ENCODE assay signal across 34 cellular contexts in genomic region chr13:37139356-37139755, GRCh38. TPM values are rescaled to one million over a fixed set of nuclear protein-coding genes. Genes with fewer than 3 reads are reported as not detected.
"Had no signal": no experiment of that assay in that cellular context is flagged by ENCODE, and none has a peak within 500 bp of the region (broad histone marks: within the 10 kb centered on the region; RNA-seq: fewer than 3 reads in every experiment).

No MANE protein-coding gene starts in this region.

- H3K27me3 Mint-ChIP-seq: activated CD4-positive, alpha-beta memory T cell treated with anti-CD3 and anti-CD28 coated beads, Interleukin-2, amount 10 ng/mL, durations not matched to agents 7 days and 5 days; activated CD4-positive, alpha-beta T cell treated with anti-CD3 and anti-CD28 coated beads, Interleukin-2, amount 10 ng/mL, durations not matched to agents 24 days and 14 days; dendritic cell treated with granulocyte-macrophage colony-stimulating factor and Interleukin-4, amounts not matched to agents 40 ng/mL and 50 ng/mL, for 4 days; stimulated activated memory B cell treated with anti-CD40 and anti-IgM and Interleukin-4, amounts not matched to agents 10 μg/mL and 1 μg/mL and 100 μg/mL, for 72 hours had no signal

- H3K4me3 Mint-ChIP-seq: activated CD4-positive, alpha-beta memory T cell treated with anti-CD3 and anti-CD28 coated beads, Interleukin-2, amount 10 ng/mL, durations not matched to agents 7 days and 5 days; activated CD4-positive, alpha-beta T cell treated with anti-CD3 and anti-CD28 coated beads, Interleukin-2, amount 10 ng/mL, durations not matched to agents 24 days and 14 days; activated naive CD4-positive, alpha-beta T cell treated with anti-CD3 and anti-CD28 coated beads, Interleukin-2, amount 50 U/mL, for 24 hours; activated naive CD8-positive, alpha-beta T cell treated with anti-CD3 and anti-CD28 coated beads, Interleukin-2, amount 50 U/mL, for 24 hours; dendritic cell treated with granulocyte-macrophage colony-stimulating factor and Interleukin-4, amounts not matched to agents 40 ng/mL and 50 ng/mL, for 4 days; endodermal cell; immature natural killer cell; mesothelial cell of epicardium; naive B cell; stimulated activated memory B cell treated with anti-CD40 and anti-IgM and Interleukin-4, amounts not matched to agents 10 μg/mL and 1 μg/mL and 100 μg/mL, for 72 hours had no signal

- H3K36me3 Mint-ChIP-seq: activated naive CD4-positive, alpha-beta T cell treated with anti-CD3 and anti-CD28 coated beads, Interleukin-2, amount 50 U/mL, for 24 hours; naive B cell; stimulated activated memory B cell treated with anti-CD40 and anti-IgM and Interleukin-4, amounts not matched to agents 10 μg/mL and 1 μg/mL and 100 μg/mL, for 72 hours had no signal

- H3K9me3 Mint-ChIP-seq: activated CD4-positive, alpha-beta memory T cell treated with anti-CD3 and anti-CD28 coated beads, Interleukin-2, amount 10 ng/mL, durations not matched to agents 7 days and 5 days; activated CD4-positive, alpha-beta T cell treated with anti-CD3 and anti-CD28 coated beads, Interleukin-2, amount 10 ng/mL, durations not matched to agents 24 days and 14 days; activated naive CD4-positive, alpha-beta T cell treated with anti-CD3 and anti-CD28 coated beads, Interleukin-2, amount 50 U/mL, for 24 hours; activated naive CD8-positive, alpha-beta T cell treated with anti-CD3 and anti-CD28 coated beads, Interleukin-2, amount 50 U/mL, for 24 hours; activated T-helper 2 cell treated with anti-CD3 and anti-CD28 coated beads, Interferon-gamma antibody, Interleukin-2, Interleukin-4, amounts not matched to agents 10 μg/mL and 5 μg/mL and 100 μg/mL, durations not matched to agents 14 hours and 24 hours and 36 hours; dendritic cell treated with granulocyte-macrophage colony-stimulating factor and Interleukin-4, amounts not matched to agents 40 ng/mL and 50 ng/mL, for 4 days; stimulated activated memory B cell treated with anti-CD40 and anti-IgM and Interleukin-4, amounts not matched to agents 10 μg/mL and 1 μg/mL and 100 μg/mL, for 72 hours had no signal

- DNase-seq: activated CD4-positive, alpha-beta memory T cell treated with anti-CD3 and anti-CD28 coated beads, Interleukin-2, amount 10 ng/mL, durations not matched to agents 7 days and 5 days; activated CD4-positive, alpha-beta T cell treated with anti-CD3 and anti-CD28 coated beads, Interleukin-2, amount 10 ng/mL, durations not matched to agents 24 days and 14 days; activated CD4-positive, CD25-positive, alpha-beta regulatory T cell treated with anti-CD3 and anti-CD28 coated beads, Interleukin-2, amount 50 U/mL, for 72 hours; activated naive CD8-positive, alpha-beta T cell treated with anti-CD3 and anti-CD28 coated beads, Interleukin-2, amount 50 U/mL, for 24 hours; activated T-cell treated with anti-CD3 and anti-CD28 coated beads, Interleukin-2, amount 50 U/mL, for 48 hours; amygdala; central memory CD4-positive, alpha-beta T cell; endodermal cell; heart left ventricle; hypothalamus; immature natural killer cell; kidney; left colon; mammary epithelial cell; naive B cell; psoas muscle; stimulated activated CD4-positive, alpha-beta T cell treated with anti-CD3 and anti-CD28 coated beads, Interleukin-1b, Interleukin-23, amount 100 ng/mL, for 48 hours; stimulated activated CD4-positive, alpha-beta T cell treated with anti-CD3 and anti-CD28 coated beads, Interleukin-4, amount 100 ng/mL, for 4 hours; stimulated activated CD8-positive, alpha-beta memory T cell treated with anti-CD3 and anti-CD28 coated beads, Interleukin-4, amount 100 ng/mL, for 48 hours; stomach; T-helper 2 cell had no signal

- H3K27ac ChIP-seq: breast epithelium, heart left ventricle, parathyroid adenoma, psoas muscle, stomach, tibial nerve had no signal

- H3K4me3 ChIP-seq: breast epithelium, heart left ventricle, psoas muscle, smooth muscle cell, stomach, tibial nerve had no signal

- H3K4me1 Mint-ChIP-seq: activated CD4-positive, alpha-beta memory T cell treated with anti-CD3 and anti-CD28 coated beads, Interleukin-2, amount 10 ng/mL, durations not matched to agents 7 days and 5 days; activated CD4-positive, alpha-beta T cell treated with anti-CD3 and anti-CD28 coated beads, Interleukin-2, amount 10 ng/mL, durations not matched to agents 24 days and 14 days; activated naive CD4-positive, alpha-beta T cell treated with anti-CD3 and anti-CD28 coated beads, Interleukin-2, amount 50 U/mL, for 24 hours; activated naive CD8-positive, alpha-beta T cell treated with anti-CD3 and anti-CD28 coated beads, Interleukin-2, amount 50 U/mL, for 24 hours; immature natural killer cell; naive B cell; stimulated activated memory B cell treated with anti-CD40 and anti-IgM and Interleukin-4, amounts not matched to agents 10 μg/mL and 1 μg/mL and 100 μg/mL, for 72 hours had no signal

- H3K27ac Mint-ChIP-seq: activated CD4-positive, alpha-beta memory T cell treated with anti-CD3 and anti-CD28 coated beads, Interleukin-2, amount 10 ng/mL, durations not matched to agents 7 days and 5 days; activated CD4-positive, alpha-beta T cell treated with anti-CD3 and anti-CD28 coated beads, Interleukin-2, amount 10 ng/mL, durations not matched to agents 24 days and 14 days; activated naive CD4-positive, alpha-beta T cell treated with anti-CD3 and anti-CD28 coated beads, Interleukin-2, amount 50 U/mL, for 24 hours; activated naive CD8-positive, alpha-beta T cell treated with anti-CD3 and anti-CD28 coated beads, Interleukin-2, amount 50 U/mL, for 24 hours; activated T-helper 2 cell treated with anti-CD3 and anti-CD28 coated beads, Interferon-gamma antibody, Interleukin-2, Interleukin-4, amounts not matched to agents 10 μg/mL and 5 μg/mL and 100 μg/mL, durations not matched to agents 14 hours and 24 hours and 36 hours; dendritic cell treated with granulocyte-macrophage colony-stimulating factor and Interleukin-4, amounts not matched to agents 40 ng/mL and 50 ng/mL, for 4 days; endodermal cell; immature natural killer cell; mesothelial cell of epicardium; naive B cell; stimulated activated memory B cell treated with anti-CD40 and anti-IgM and Interleukin-4, amounts not matched to agents 10 μg/mL and 1 μg/mL and 100 μg/mL, for 72 hours had no signal

- ATAC-seq: activated naive CD8-positive, alpha-beta T cell treated with anti-CD3 and anti-CD28 coated beads, Interleukin-2, amount 50 U/mL, for 24 hours; esophagus mucosa; heart left ventricle; left colon; psoas muscle; stimulated activated memory B cell treated with anti-CD40 and anti-IgM and Interleukin-4, amounts not matched to agents 10 μg/mL and 1 μg/mL and 100 μg/mL, for 72 hours had no signal

RNA-seq across cellular contexts. Expression of gene CSNK1A1L, which starts 33.9 kb away (rescaled TPM):
- total RNA-seq: activated CD4-positive, alpha-beta memory T cell treated with anti-CD3 and anti-CD28 coated beads, Interleukin-2, amount 10 ng/mL, durations not matched to agents 7 days and 5 days; activated CD4-positive, alpha-beta T cell treated with anti-CD3 and anti-CD28 coated beads, Interleukin-2, amount 10 ng/mL, durations not matched to agents 24 days and 14 days; activated T-helper 2 cell treated with anti-CD3 and anti-CD28 coated beads, Interferon-gamma antibody, Interleukin-2, Interleukin-4, amounts not matched to agents 10 μg/mL and 5 μg/mL and 100 μg/mL, durations not matched to agents 14 hours and 24 hours and 36 hours; breast epithelium; endodermal cell; esophagus mucosa; heart left ventricle; kidney; left colon; liver; mammary epithelial cell; mesothelial cell of epicardium; psoas muscle; smooth muscle cell; stomach; temporal lobe; tibial nerve; ureter had no signal
